Comparison of ENCODE assay signal across 8 cellular contexts in genomic region chr5:172479034-172479783, GRCh38. TPM values are rescaled to one million over a fixed set of nuclear protein-coding genes. Genes with fewer than 3 reads are reported as not detected.
A peak's percentile ranks its signal among the peaks of the same experiment; 100 is the strongest.
DNase-seq lines count a peak whose midpoint lies in the region; ATAC-seq and TF ChIP-seq lines count a peak whose summit lies in the region.

No MANE protein-coding gene starts in this region.

- H3K9me3 ChIP-seq in HAP-1, result no peaks in the 10 kb centered on the region
- no peaks in the 10 kb centered on the region for H3K9me3 ChIP-seq in right atrium auricular region

- H3K27me3 ChIP-seq in HAP-1 (ENCODE audit: low read depth) (peaks cover 3% of the 10 kb centered on the region; the same call in 1 of the 2 replicates), right atrium auricular region (no peaks in the 10 kb centered on the region)

- DNase-seq in DMS114 treated with DMSO at 0.1 percent for 48 hours (lab: John Stamatoyannopoulos, UW; ENCODE audit: unreplicated experiment) (peak; percentile 85), HAP-1 (ENCODE audit: low spot score in 2 of 2) (peak; percentile 85 to 87), NCI-H1417 (lab: John Stamatoyannopoulos, UW) (peak; percentile 79 to 93 (median 91)), T follicular helper cell (ENCODE audit: low read depth) (peak; percentile 13), astrocyte of the cerebellum (ENCODE audit: low read depth) (peak; percentile 85), right atrium auricular region (ENCODE audit: low spot score) (peak; percentile 91), renal cortical epithelial cell (ENCODE audit: low read depth) (peak; percentile 74)

- in situ Hi-C loops in HAP-1 (cut with MboI; ENCODE audit: low sequenced_read_pairs), result loop anchor here (5.0 to 10.0 kb wide), 2 partner anchors 213 to 446 kb away; no protein-coding TSS in a partner anchor
- in situ Hi-C loops in astrocyte of the cerebellum (cut with HindIII; ENCODE audit: low sequenced_read_pairs), result no loop called here

- H3K4me3 ChIP-seq in HAP-1 (no peak overlapping the region), astrocyte of the cerebellum (ENCODE audit: low read depth, low read length) (no peak overlapping the region), right atrium auricular region (no peak overlapping the region)

- TF ChIP-seq CTCF in astrocyte of the cerebellum (IDR thresholded peaks at IDR 0.05; ENCODE audit: low read depth, low read length, missing control alignments) (peak; percentile 83), right atrium auricular region (IDR thresholded peaks at IDR 0.05) (peak; percentile 62 to 83)

- H3K27ac ChIP-seq in right atrium auricular region, result peak overlapping the region; percentile 58 to 62

- ATAC-seq in HG02970 (IDR thresholded peaks at IDR 0.05; ENCODE audit: low FRiP score, unreplicated experiment), result no peak

- H3K4me1 ChIP-seq in HAP-1 (no peaks in the 10 kb centered on the region), right atrium auricular region (peaks cover 0 to 6% of the 10 kb centered on the region in 2 donors)

- H3K36me3 ChIP-seq in HAP-1 (replicated peaks) (no peaks in the 10 kb centered on the region), right atrium auricular region (no peaks in the 10 kb centered on the region)

RNA-seq across cellular contexts. Expression of gene SH3PXD2B, which starts 24.9 kb away (rescaled TPM):
- total RNA-seq in right atrium auricular region, result 10 to 100 TPM in 1 of 2 donors, 1 to 10 TPM in 1; 7.2 to 13.9 TPM
- total RNA-seq in renal cortical epithelial cell, result 8.3 and 12.9 TPM in 2 replicates

Comparison
In these comparisons a context has a peak if more than half of its experiments do, and no peak if none do; other contexts are left out.
1. DNase-seq: peak in every context shown above with its lines; median percentile 91 in NCI-H1417; 91 in right atrium auricular region; 86 in HAP-1; 85 in DMS114 treated with DMSO at 0.1 percent for 48 hours; 85 in astrocyte of the cerebellum; 74 in renal cortical epithelial cell; 13 in T follicular helper cell.